Comparison of ENCODE assay signal across 1 cellular context in genomic region chr4:184382189-184382846, GRCh38.
TF ChIP-seq lines count a peak whose summit lies in the region.

No MANE protein-coding gene starts in this region.

TF ChIP-seq in SK-N-SH, 30 proteins besides CTCF, POLR2A, EP300 and RAD21 (continued from another document):
- TF ChIP-seq USF2 (IDR thresholded peaks at IDR 0.05; ENCODE audit: borderline replicate concordance, low read depth, low read length): no peak
- TF ChIP-seq FOXJ3 (CRISPR knock-in tag; IDR thresholded peaks at IDR 0.05): no peak
- TF ChIP-seq SIN3A (IDR thresholded peaks at IDR 0.05; ENCODE audit: borderline replicate concordance, low read depth, low read length): no peak
